1 cellular context compared by ENCODE assay signal in genomic region chr3:5194801-5195509, GRCh38.
TF ChIP-seq lines count a peak whose summit lies in the region.

No MANE protein-coding gene starts in this region.

TF ChIP-seq in K562, 482 proteins besides CTCF, POLR2A, EP300 and RAD21 (continued from another document and continues in another):
- TF ChIP-seq JUN (IDR thresholded peaks at IDR 0.05; ENCODE audit: borderline replicate concordance, low read depth, low read length) (peak; percentile 98), JUN (CRISPR knock-in tag; IDR thresholded peaks at IDR 0.05; ENCODE audit: borderline replicate concordance) (0 out of 2 replicates have a peak, but pooled peaks have one; percentile 22), CHD4 (IDR thresholded peaks at IDR 0.05; ENCODE audit: insufficient read depth, insufficient replicate concordance, low read depth, low read length, poor library complexity, severe bottlenecking) (no peak), NRF1 (conservative IDR thresholded peaks at IDR 0.05 in 1 of 2, IDR thresholded peaks at IDR 0.05 in 1 of 2) (0 out of 4 replicates have a peak, but pooled peaks of 1 of the 2 experiments have one; percentile 23), SIRT6 (IDR thresholded peaks at IDR 0.05; ENCODE audit: low read depth, low read length) (no peak), FOXM1 (IDR thresholded peaks at IDR 0.05; ENCODE audit: low read depth) (no peak), FOXM1 (CRISPR knock-in tag; IDR thresholded peaks at IDR 0.05; ENCODE audit: low read depth) (no peak), DPF2 (IDR thresholded peaks at IDR 0.05) (peak; percentile 96), CBFA2T3 (IDR thresholded peaks at IDR 0.05) (peak; percentile 54), ERF (CRISPR knock-in tag; IDR thresholded peaks at IDR 0.05) (no peak), ZNF707 (CRISPR knock-in tag; conservative IDR thresholded peaks at IDR 0.05) (no peak), RHOXF2B (CRISPR knock-in tag; conservative IDR thresholded peaks at IDR 0.05) (no peak), STAT5A (IDR thresholded peaks at IDR 0.05; ENCODE audit: borderline replicate concordance, low read length) (peak; percentile 51; the same call in 1 of the 2 replicates), HDGF (IDR thresholded peaks at IDR 0.05) (no peak), SPI1 (IDR thresholded peaks at IDR 0.05; ENCODE audit: borderline replicate concordance, low read depth, low read length) (peak; percentile 12; the same call in 1 of the 2 replicates), SRSF3 (IDR thresholded peaks at IDR 0.05; ENCODE audit: insufficient read depth, low read length) (no peak), XRCC3 (IDR thresholded peaks at IDR 0.05) (no peak), BRD9 (IDR thresholded peaks at IDR 0.05; ENCODE audit: low read depth, partially characterized antibody) (peak; percentile 39), MIER1 (IDR thresholded peaks at IDR 0.05; ENCODE audit: low read depth) (no peak), ELF2 (CRISPR knock-in tag; IDR thresholded peaks at IDR 0.05) (no peak), TEAD2 (tag; IDR thresholded peaks at IDR 0.05) (no peak), PRMT5 (CRISPR knock-in tag; IDR thresholded peaks at IDR 0.05) (no peak), RNF2 (IDR thresholded peaks at IDR 0.05) (no peak), NFE2L1 (tag; IDR thresholded peaks at IDR 0.05; ENCODE audit: borderline replicate concordance, low read depth) (peak; percentile 39; the same call in 1 of the 2 replicates), NCOA1 (IDR thresholded peaks at IDR 0.05; ENCODE audit: low read depth) (no peak), MTA3 (IDR thresholded peaks at IDR 0.05; ENCODE audit: borderline replicate concordance) (peak; percentile 63; the same call in 1 of the 2 replicates), NR2C2 (CRISPR knock-in tag; IDR thresholded peaks at IDR 0.05) (no peak), NR2C2 (tag; IDR thresholded peaks at IDR 0.05) (no peak), PCBP2 (IDR thresholded peaks at IDR 0.05; ENCODE audit: low read depth, low read length, poor library complexity, severe bottlenecking) (no peak), REST (CRISPR knock-in tag; IDR thresholded peaks at IDR 0.05; ENCODE audit: low read depth) (no peak), NUFIP1 (IDR thresholded peaks at IDR 0.05; ENCODE audit: partially characterized antibody) (no peak), SMARCE1 (IDR thresholded peaks at IDR 0.05) (peak; percentile 98), TAF1 (IDR thresholded peaks at IDR 0.05; ENCODE audit: control insufficient read depth, extremely low read depth, insufficient read depth, low read length, severe bottlenecking) (no peak), CTBP1 (IDR thresholded peaks at IDR 0.05; ENCODE audit: borderline replicate concordance) (peak; percentile 90), LCOR (CRISPR knock-in tag; IDR thresholded peaks at IDR 0.05) (no peak), MTA1 (IDR thresholded peaks at IDR 0.05; ENCODE audit: borderline replicate concordance) (no peak; the same call in 1 of the 2 replicates), BACH1 (tag; IDR thresholded peaks at IDR 0.05) (no peak)
- TF ChIP-seq, protein P1, sequence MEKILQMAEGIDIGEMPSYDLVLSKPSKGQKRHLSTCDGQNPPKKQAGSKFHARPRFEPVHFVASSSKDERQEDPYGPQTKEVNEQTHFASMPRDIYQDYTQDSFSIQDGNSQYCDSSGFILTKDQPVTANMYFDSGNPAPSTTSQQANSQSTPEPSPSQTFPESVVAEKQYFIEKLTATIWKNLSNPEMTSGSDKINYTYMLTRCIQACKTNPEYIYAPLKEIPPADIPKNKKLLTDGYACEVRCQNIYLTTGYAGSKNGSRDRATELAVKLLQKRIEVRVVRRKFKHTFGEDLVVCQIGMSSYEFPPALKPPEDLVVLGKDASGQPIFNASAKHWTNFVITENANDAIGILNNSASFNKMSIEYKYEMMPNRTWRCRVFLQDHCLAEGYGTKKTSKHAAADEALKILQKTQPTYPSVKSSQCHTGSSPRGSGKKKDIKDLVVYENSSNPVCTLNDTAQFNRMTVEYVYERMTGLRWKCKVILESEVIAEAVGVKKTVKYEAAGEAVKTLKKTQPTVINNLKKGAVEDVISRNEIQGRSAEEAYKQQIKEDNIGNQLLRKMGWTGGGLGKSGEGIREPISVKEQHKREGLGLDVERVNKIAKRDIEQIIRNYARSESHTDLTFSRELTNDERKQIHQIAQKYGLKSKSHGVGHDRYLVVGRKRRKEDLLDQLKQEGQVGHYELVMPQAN (IDR thresholded peaks at IDR 0.05; ENCODE audit: borderline replicate concordance): no peak
- TF ChIP-seq, protein P2, sequence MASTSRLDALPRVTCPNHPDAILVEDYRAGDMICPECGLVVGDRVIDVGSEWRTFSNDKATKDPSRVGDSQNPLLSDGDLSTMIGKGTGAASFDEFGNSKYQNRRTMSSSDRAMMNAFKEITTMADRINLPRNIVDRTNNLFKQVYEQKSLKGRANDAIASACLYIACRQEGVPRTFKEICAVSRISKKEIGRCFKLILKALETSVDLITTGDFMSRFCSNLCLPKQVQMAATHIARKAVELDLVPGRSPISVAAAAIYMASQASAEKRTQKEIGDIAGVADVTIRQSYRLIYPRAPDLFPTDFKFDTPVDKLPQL (IDR thresholded peaks at IDR 0.05; ENCODE audit: extremely low read depth, insufficient read length): no peak
- TF ChIP-seq, protein P3, sequence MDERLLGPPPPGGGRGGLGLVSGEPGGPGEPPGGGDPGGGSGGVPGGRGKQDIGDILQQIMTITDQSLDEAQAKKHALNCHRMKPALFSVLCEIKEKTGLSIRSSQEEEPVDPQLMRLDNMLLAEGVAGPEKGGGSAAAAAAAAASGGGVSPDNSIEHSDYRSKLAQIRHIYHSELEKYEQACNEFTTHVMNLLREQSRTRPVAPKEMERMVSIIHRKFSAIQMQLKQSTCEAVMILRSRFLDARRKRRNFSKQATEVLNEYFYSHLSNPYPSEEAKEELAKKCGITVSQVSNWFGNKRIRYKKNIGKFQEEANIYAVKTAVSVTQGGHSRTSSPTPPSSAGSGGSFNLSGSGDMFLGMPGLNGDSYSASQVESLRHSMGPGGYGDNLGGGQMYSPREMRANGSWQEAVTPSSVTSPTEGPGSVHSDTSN (CRISPR knock-in tag; IDR thresholded peaks at IDR 0.05; ENCODE audit: low read depth): no peak
- TF ChIP-seq, protein P3 (tag; conservative IDR thresholded peaks at IDR 0.05; ENCODE audit: low read depth): 0 out of 2 replicates have a peak, but pooled peaks have one; percentile 8
- TF ChIP-seq, protein P4, sequence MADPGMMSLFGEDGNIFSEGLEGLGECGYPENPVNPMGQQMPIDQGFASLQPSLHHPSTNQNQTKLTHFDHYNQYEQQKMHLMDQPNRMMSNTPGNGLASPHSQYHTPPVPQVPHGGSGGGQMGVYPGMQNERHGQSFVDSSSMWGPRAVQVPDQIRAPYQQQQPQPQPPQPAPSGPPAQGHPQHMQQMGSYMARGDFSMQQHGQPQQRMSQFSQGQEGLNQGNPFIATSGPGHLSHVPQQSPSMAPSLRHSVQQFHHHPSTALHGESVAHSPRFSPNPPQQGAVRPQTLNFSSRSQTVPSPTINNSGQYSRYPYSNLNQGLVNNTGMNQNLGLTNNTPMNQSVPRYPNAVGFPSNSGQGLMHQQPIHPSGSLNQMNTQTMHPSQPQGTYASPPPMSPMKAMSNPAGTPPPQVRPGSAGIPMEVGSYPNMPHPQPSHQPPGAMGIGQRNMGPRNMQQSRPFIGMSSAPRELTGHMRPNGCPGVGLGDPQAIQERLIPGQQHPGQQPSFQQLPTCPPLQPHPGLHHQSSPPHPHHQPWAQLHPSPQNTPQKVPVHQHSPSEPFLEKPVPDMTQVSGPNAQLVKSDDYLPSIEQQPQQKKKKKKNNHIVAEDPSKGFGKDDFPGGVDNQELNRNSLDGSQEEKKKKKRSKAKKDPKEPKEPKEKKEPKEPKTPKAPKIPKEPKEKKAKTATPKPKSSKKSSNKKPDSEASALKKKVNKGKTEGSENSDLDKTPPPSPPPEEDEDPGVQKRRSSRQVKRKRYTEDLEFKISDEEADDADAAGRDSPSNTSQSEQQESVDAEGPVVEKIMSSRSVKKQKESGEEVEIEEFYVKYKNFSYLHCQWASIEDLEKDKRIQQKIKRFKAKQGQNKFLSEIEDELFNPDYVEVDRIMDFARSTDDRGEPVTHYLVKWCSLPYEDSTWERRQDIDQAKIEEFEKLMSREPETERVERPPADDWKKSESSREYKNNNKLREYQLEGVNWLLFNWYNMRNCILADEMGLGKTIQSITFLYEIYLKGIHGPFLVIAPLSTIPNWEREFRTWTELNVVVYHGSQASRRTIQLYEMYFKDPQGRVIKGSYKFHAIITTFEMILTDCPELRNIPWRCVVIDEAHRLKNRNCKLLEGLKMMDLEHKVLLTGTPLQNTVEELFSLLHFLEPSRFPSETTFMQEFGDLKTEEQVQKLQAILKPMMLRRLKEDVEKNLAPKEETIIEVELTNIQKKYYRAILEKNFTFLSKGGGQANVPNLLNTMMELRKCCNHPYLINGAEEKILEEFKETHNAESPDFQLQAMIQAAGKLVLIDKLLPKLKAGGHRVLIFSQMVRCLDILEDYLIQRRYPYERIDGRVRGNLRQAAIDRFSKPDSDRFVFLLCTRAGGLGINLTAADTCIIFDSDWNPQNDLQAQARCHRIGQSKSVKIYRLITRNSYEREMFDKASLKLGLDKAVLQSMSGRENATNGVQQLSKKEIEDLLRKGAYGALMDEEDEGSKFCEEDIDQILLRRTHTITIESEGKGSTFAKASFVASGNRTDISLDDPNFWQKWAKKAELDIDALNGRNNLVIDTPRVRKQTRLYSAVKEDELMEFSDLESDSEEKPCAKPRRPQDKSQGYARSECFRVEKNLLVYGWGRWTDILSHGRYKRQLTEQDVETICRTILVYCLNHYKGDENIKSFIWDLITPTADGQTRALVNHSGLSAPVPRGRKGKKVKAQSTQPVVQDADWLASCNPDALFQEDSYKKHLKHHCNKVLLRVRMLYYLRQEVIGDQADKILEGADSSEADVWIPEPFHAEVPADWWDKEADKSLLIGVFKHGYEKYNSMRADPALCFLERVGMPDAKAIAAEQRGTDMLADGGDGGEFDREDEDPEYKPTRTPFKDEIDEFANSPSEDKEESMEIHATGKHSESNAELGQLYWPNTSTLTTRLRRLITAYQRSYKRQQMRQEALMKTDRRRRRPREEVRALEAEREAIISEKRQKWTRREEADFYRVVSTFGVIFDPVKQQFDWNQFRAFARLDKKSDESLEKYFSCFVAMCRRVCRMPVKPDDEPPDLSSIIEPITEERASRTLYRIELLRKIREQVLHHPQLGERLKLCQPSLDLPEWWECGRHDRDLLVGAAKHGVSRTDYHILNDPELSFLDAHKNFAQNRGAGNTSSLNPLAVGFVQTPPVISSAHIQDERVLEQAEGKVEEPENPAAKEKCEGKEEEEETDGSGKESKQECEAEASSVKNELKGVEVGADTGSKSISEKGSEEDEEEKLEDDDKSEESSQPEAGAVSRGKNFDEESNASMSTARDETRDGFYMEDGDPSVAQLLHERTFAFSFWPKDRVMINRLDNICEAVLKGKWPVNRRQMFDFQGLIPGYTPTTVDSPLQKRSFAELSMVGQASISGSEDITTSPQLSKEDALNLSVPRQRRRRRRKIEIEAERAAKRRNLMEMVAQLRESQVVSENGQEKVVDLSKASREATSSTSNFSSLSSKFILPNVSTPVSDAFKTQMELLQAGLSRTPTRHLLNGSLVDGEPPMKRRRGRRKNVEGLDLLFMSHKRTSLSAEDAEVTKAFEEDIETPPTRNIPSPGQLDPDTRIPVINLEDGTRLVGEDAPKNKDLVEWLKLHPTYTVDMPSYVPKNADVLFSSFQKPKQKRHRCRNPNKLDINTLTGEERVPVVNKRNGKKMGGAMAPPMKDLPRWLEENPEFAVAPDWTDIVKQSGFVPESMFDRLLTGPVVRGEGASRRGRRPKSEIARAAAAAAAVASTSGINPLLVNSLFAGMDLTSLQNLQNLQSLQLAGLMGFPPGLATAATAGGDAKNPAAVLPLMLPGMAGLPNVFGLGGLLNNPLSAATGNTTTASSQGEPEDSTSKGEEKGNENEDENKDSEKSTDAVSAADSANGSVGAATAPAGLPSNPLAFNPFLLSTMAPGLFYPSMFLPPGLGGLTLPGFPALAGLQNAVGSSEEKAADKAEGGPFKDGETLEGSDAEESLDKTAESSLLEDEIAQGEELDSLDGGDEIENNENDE (IDR thresholded peaks at IDR 0.05; ENCODE audit: low read depth, low read length): no peak
- TF ChIP-seq, protein P5, sequence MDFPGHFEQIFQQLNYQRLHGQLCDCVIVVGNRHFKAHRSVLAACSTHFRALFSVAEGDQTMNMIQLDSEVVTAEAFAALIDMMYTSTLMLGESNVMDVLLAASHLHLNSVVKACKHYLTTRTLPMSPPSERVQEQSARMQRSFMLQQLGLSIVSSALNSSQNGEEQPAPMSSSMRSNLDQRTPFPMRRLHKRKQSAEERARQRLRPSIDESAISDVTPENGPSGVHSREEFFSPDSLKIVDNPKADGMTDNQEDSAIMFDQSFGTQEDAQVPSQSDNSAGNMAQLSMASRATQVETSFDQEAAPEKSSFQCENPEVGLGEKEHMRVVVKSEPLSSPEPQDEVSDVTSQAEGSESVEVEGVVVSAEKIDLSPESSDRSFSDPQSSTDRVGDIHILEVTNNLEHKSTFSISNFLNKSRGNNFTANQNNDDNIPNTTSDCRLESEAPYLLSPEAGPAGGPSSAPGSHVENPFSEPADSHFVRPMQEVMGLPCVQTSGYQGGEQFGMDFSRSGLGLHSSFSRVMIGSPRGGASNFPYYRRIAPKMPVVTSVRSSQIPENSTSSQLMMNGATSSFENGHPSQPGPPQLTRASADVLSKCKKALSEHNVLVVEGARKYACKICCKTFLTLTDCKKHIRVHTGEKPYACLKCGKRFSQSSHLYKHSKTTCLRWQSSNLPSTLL (IDR thresholded peaks at IDR 0.05): no peak
